23 cellular contexts compared by ENCODE assay signal in the genomic region with DNA sequence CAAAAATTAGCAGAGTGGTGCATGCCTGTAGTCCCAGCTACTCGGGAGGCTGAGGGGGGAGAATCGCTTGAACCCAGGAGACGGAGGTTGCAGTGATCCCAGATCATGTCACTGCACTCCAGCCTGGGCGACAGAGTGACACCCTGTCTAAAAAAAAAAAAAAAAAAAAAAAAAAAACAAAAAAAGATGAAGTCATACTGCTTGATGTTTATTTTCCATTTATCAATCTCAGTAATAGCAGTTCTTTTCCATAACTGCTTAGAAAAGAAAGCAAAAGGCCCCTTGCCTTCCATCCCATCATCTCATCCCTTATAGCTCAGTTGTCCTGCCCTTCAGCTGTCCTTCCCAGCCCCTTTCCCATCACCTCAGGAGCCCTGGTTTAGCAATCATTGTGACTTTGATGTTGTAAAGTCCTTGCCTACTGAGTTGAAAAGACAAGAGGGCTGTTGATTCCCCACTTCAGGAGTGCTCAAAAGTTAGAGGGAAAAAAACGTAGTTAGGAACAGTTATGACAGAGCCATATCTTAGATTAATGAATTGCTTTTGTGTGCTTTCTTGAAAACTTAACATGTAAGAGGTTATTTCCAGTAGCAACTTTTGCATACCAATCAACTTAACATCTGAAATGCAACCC. TPM values are rescaled to one million over a fixed set of nuclear protein-coding genes. Genes with fewer than 3 reads are reported as not detected.
"Had no signal": no experiment of that assay in that cellular context is flagged by ENCODE, and none has a peak within 500 bp of the region (broad histone marks: within the 10 kb centered on the region; RNA-seq: fewer than 3 reads in every experiment).

No MANE protein-coding gene starts in this region.

- H3K27ac ChIP-seq: KMS-11, PC-9, Peyer's patch, SJCRH30 had no signal

- H3K4me2 ChIP-seq: KMS-11, PC-9 had no signal

- H2AFZ ChIP-seq: PC-9 had no signal

- H3K27ac Mint-ChIP-seq: IgD-negative memory B cell had no signal

- H3K4me3 ChIP-seq: K562, PC-9, Peyer's patch, SJCRH30 had no signal

- H3K4me3 Mint-ChIP-seq: IgD-negative memory B cell had no signal

- H3K27me3 ChIP-seq: Peyer's patch, SJCRH30 had no signal

- DNase-seq: Kasumi-1, MM.1S, NCI-H1092 treated with DMSO at 0.1 percent for 48 hours, NCI-H1436, NCI-H187, NCI-H2029, NCI-H2081 treated with DMSO at 0.1 percent for 48 hours, NCI-H2171, NCI-H226, NCI-H446, NCI-H510A, NCI-H524 treated with DMSO at 0.1 percent for 48 hours, NCI-H69, NCI-H774, PC-9, Peyer's patch, SHP77 treated with DMSO at 0.1 percent for 48 hours, SJCRH30 had no signal

- H3K9me3 ChIP-seq: Peyer's patch, SJCRH30 had no signal

- FAIRE-seq: K562 had no signal

- H3K9ac ChIP-seq: KMS-11 had no signal

- ATAC-seq: K562, Right ventricle myocardium inferior had no signal

- H3K36me3 ChIP-seq: Peyer's patch, SJCRH30 had no signal

- H3K4me1 ChIP-seq: Peyer's patch, SJCRH30 had no signal

- H3K9me3 Mint-ChIP-seq: IgD-negative memory B cell had no signal

RNA-seq across cellular contexts. Expression of a gene that starts 18.0 kb away (rescaled TPM):
- total RNA-seq: OCI-LY7, SJCRH30 had no signal
